1 cellular context compared by ENCODE assay signal in the genomic region with DNA sequence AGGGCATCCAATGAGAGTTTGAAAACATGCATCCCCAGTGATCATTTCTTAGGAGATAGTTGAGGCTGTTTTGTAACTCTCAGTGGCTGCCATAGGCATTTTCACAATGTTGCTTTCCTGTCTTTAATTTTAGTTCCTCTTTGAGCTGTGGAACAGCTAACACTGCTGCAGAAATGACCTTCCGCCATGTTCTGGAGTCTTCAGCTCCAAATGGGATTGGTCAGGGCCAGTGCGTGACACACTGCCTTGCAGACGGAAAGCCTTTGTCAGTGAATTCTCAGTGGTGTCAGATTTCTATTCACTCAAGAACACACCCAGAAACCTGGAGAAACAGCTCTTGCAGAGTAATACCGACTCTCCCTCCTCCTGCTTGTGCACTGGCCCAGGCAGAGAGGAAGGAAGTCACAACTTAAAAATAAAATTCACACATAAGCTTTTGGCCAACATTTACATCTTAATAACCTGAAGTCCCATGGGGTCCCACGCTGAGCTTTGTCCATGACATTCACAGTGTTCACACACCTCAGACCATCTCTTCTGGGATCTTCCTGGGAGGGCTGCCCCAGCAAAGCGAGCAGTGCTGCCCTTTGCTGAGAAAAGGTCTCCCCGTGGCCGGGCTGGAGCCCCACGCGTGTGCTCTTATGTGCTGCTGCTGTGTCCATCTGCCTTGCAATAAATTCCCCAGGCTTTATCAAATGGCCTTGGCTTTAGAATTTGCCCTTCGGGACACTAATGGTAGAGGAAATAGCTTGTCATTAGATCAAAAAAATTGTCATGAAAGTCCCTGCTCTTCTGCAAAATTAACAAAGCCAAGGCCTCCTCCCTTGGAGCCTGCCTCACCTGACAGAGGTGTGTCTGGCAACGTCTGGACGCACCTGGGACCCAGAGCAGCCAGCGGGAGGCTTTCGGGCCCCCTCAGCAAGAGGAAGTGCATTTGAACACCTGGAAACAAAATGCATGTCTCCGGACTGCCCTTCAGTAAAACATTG.
TF ChIP-seq lines count a peak whose summit lies in the region.

No MANE protein-coding gene starts in this region.

TF ChIP-seq in GM23338, 12 proteins besides CTCF, POLR2A, EP300 and RAD21 (continued from another document):
- TF ChIP-seq, protein P1, sequence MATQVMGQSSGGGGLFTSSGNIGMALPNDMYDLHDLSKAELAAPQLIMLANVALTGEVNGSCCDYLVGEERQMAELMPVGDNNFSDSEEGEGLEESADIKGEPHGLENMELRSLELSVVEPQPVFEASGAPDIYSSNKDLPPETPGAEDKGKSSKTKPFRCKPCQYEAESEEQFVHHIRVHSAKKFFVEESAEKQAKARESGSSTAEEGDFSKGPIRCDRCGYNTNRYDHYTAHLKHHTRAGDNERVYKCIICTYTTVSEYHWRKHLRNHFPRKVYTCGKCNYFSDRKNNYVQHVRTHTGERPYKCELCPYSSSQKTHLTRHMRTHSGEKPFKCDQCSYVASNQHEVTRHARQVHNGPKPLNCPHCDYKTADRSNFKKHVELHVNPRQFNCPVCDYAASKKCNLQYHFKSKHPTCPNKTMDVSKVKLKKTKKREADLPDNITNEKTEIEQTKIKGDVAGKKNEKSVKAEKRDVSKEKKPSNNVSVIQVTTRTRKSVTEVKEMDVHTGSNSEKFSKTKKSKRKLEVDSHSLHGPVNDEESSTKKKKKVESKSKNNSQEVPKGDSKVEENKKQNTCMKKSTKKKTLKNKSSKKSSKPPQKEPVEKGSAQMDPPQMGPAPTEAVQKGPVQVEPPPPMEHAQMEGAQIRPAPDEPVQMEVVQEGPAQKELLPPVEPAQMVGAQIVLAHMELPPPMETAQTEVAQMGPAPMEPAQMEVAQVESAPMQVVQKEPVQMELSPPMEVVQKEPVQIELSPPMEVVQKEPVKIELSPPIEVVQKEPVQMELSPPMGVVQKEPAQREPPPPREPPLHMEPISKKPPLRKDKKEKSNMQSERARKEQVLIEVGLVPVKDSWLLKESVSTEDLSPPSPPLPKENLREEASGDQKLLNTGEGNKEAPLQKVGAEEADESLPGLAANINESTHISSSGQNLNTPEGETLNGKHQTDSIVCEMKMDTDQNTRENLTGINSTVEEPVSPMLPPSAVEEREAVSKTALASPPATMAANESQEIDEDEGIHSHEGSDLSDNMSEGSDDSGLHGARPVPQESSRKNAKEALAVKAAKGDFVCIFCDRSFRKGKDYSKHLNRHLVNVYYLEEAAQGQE (IDR thresholded peaks at IDR 0.05; ENCODE audit: unreplicated experiment), result no peak
- no peak for TF ChIP-seq ZNF331 (CRISPR knock-in tag; IDR thresholded peaks at IDR 0.05; ENCODE audit: low read depth)
- no peak for TF ChIP-seq JUNB (IDR thresholded peaks at IDR 0.05; ENCODE audit: unreplicated experiment)
- TF ChIP-seq NANOG (IDR thresholded peaks at IDR 0.05; ENCODE audit: borderline replicate concordance), result no peak
- no peak for TF ChIP-seq EZH2phosphoT487 (IDR thresholded peaks at IDR 0.05; ENCODE audit: unreplicated experiment)
- no peak for TF ChIP-seq STAT1 (IDR thresholded peaks at IDR 0.05; ENCODE audit: unreplicated experiment)
- peak; percentile 75 for TF ChIP-seq CREB1 (CRISPR knock-in tag; IDR thresholded peaks at IDR 0.05; ENCODE audit: low read depth)
- TF ChIP-seq, protein P2, sequence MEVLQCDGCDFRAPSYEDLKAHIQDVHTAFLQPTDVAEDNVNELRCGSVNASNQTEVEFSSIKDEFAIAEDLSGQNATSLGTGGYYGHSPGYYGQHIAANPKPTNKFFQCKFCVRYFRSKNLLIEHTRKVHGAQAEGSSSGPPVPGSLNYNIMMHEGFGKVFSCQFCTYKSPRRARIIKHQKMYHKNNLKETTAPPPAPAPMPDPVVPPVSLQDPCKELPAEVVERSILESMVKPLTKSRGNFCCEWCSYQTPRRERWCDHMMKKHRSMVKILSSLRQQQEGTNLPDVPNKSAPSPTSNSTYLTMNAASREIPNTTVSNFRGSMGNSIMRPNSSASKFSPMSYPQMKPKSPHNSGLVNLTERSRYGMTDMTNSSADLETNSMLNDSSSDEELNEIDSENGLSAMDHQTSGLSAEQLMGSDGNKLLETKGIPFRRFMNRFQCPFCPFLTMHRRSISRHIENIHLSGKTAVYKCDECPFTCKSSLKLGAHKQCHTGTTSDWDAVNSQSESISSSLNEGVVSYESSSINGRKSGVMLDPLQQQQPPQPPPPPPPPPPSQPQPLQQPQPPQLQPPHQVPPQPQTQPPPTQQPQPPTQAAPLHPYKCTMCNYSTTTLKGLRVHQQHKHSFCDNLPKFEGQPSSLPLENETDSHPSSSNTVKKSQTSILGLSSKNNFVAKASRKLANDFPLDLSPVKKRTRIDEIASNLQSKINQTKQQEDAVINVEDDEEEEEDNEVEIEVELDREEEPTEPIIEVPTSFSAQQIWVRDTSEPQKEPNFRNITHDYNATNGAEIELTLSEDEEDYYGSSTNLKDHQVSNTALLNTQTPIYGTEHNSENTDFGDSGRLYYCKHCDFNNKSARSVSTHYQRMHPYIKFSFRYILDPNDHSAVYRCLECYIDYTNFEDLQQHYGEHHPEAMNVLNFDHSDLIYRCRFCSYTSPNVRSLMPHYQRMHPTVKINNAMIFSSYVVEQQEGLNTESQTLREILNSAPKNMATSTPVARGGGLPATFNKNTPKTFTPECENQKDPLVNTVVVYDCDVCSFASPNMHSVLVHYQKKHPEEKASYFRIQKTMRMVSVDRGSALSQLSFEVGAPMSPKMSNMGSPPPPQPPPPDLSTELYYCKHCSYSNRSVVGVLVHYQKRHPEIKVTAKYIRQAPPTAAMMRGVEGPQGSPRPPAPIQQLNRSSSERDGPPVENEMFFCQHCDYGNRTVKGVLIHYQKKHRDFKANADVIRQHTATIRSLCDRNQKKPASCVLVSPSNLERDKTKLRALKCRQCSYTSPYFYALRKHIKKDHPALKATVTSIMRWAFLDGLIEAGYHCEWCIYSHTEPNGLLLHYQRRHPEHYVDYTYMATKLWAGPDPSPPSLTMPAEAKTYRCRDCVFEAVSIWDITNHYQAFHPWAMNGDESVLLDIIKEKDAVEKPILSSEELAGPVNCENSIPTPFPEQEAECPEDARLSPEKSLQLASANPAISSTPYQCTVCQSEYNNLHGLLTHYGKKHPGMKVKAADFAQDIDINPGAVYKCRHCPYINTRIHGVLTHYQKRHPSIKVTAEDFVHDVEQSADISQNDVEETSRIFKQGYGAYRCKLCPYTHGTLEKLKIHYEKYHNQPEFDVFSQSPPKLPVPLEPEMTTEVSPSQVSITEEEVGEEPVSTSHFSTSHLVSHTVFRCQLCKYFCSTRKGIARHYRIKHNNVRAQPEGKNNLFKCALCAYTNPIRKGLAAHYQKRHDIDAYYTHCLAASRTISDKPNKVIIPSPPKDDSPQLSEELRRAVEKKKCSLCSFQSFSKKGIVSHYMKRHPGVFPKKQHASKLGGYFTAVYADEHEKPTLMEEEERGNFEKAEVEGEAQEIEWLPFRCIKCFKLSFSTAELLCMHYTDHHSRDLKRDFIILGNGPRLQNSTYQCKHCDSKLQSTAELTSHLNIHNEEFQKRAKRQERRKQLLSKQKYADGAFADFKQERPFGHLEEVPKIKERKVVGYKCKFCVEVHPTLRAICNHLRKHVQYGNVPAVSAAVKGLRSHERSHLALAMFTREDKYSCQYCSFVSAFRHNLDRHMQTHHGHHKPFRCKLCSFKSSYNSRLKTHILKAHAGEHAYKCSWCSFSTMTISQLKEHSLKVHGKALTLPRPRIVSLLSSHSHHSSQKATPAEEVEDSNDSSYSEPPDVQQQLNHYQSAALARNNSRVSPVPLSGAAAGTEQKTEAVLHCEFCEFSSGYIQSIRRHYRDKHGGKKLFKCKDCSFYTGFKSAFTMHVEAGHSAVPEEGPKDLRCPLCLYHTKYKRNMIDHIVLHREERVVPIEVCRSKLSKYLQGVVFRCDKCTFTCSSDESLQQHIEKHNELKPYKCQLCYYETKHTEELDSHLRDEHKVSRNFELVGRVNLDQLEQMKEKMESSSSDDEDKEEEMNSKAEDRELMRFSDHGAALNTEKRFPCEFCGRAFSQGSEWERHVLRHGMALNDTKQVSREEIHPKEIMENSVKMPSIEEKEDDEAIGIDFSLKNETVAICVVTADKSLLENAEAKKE (CRISPR knock-in tag; IDR thresholded peaks at IDR 0.05), result no peak
